In genomic region chr5:14775857-14776256, GRCh38 we compare ENCODE assay signal across 11 cellular contexts.
A peak's percentile ranks its signal among the peaks of the same experiment; 100 is the strongest.
DNase-seq lines count a peak whose midpoint lies in the region; ATAC-seq, FAIRE-seq and TF ChIP-seq lines count a peak whose summit lies in the region.
"Had no signal": no experiment of that assay in that cellular context is flagged by ENCODE, and none has a peak within 500 bp of the region (broad histone marks: within the 10 kb centered on the region; RNA-seq: fewer than 3 reads in every experiment).

No MANE protein-coding gene starts in this region.

- peaks cover 16 to 55% (median 42%) of the 10 kb centered on the region in 4 donors for H3K4me1 Mint-ChIP-seq in naive thymus-derived CD8-positive, alpha-beta T cell

- ATAC-seq in naive thymus-derived CD8-positive, alpha-beta T cell, result no peak

- POLR2A ChIA-PET in naive thymus-derived CD8-positive, alpha-beta T cell (lab: Charles Lee), result no interaction called here

- H3K4me1 ChIP-seq in thyroid gland, result peaks cover 3 to 18% of the 10 kb centered on the region in 2 donors

- H3K27ac Mint-ChIP-seq in naive thymus-derived CD8-positive, alpha-beta T cell, result peak overlapping the region in 6 of 10 donors; percentile 18 to 82 (median 44)

- FAIRE-seq in bronchial epithelial cell (lab: Jason Lieb, UNC), result no peak
- FAIRE-seq: endometrium had no signal

- H3K4me3 Mint-ChIP-seq in naive thymus-derived CD8-positive, alpha-beta T cell, result no peak overlapping the region

- no peaks in the 10 kb centered on the region for H3K27me3 ChIP-seq in bronchial epithelial cell (ENCODE audit: control insufficient read depth, insufficient read depth, low read length)
- no peaks in the 10 kb centered on the region for H3K27me3 ChIP-seq in thyroid gland

- H3K4me3 ChIP-seq in bronchial epithelial cell (ENCODE audit: low read depth, low read length), result no peak overlapping the region
- no peak overlapping the region for H3K4me3 ChIP-seq in thyroid gland (replicated peaks in 1 of 3)

- H3K9me3 ChIP-seq in thyroid gland, result no peaks in the 10 kb centered on the region

- no peak for TF ChIP-seq POLR2A in thyroid gland (IDR thresholded peaks at IDR 0.05)

- H3K36me3 Mint-ChIP-seq in naive thymus-derived CD8-positive, alpha-beta T cell, result peaks cover 0 to 26% (median 16%) of the 10 kb centered on the region in 3 donors

- no peak for TF ChIP-seq CTCF in bronchial epithelial cell (IDR thresholded peaks at IDR 0.05; ENCODE audit: insufficient read depth, low read length, severe bottlenecking)
- no peak for TF ChIP-seq CTCF in thyroid gland (IDR thresholded peaks at IDR 0.05)

- H3K27me3 Mint-ChIP-seq in naive thymus-derived CD8-positive, alpha-beta T cell, result no peaks in the 10 kb centered on the region

- 74 to 84% methylated on average over 7 of the region's 7 CpGs for WGBS in thyroid gland, 2 donors

- H3K36me3 ChIP-seq in bronchial epithelial cell (ENCODE audit: control insufficient read depth, insufficient read depth, low read length) (no peaks in the 10 kb centered on the region), thyroid gland (no peaks in the 10 kb centered on the region)

- no peaks in the 10 kb centered on the region for H3K9me3 Mint-ChIP-seq in naive thymus-derived CD8-positive, alpha-beta T cell

- H3K27ac ChIP-seq in thyroid gland, result no peak overlapping the region

- DNase-seq in COLO668 (lab: John Stamatoyannopoulos, UW; ENCODE audit: unreplicated experiment), result peak; percentile 27
- DNase-seq in HPDE6-E6E7 (ENCODE audit: extremely low spot score), result peak; percentile 27
- peak; percentile 86 for DNase-seq in bronchial epithelial cell (ENCODE audit: low read depth)
- no peak for DNase-seq in naive thymus-derived CD8-positive, alpha-beta T cell
- DNase-seq in NCI-H526 (lab: John Stamatoyannopoulos, UW), result no peak
- DNase-seq in thyroid gland, result no peak
- DNase-seq in NCI-H1105 (lab: John Stamatoyannopoulos, UW), result no peak
- no peak for DNase-seq in mesenteric fat pad (ENCODE audit: low spot score)
- DNase-seq: DMS79 treated with DMSO at 0.1 percent for 48 hours, Karpas-422 had no signal

- intact Hi-C loops in thyroid gland (cut with DNase I), result no loop called here

Comparison
In these comparisons a context has a peak if more than half of its experiments do, and no peak if none do; other contexts are left out.
1. DNase-seq: peak in COLO668 (single experiment), HPDE6-E6E7 (single experiment) and bronchial epithelial cell (single experiment); none in naive thymus-derived CD8-positive, alpha-beta T cell (0 of 10), NCI-H526 (0 of 2), thyroid gland (0 of 2), NCI-H1105 (single experiment) and mesenteric fat pad (single experiment).